In the genomic region with DNA sequence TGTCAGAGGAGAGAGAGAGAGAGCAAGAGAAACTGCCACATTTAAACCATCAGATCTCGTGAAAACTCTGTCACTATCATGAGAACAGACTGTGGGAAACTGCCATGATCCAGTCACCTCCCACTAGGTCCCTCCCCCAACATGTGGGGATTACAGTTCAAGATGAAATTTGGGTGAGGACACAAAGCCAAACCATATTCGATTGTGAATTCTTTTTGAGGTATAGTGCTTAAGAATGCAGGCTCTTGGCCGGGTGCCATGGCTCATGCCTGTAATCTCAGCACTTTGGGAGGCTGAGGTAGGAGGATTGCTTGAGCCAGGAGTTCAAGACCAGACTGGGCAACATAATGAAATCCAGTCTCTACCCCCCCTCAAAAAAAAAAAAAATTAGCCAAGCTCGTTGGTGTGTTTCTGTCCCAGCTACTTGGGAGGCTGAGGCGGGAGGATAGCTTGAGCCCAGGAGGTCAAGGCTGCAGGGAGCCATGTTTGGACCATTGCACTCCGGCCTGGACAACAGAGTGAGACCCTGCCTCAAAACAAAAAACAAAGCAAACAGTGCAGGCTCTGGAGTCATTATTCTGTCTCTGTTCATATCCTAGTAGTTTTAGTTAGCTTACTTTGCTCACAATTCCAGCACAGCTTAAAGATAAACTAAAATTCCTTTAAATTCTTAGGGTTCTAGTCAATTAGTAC, we compare ENCODE assay signal across 2 cellular contexts.
TF ChIP-seq lines count a peak whose summit lies in the region.

No MANE protein-coding gene starts in this region.

TF ChIP-seq in IMR-90, 13 proteins besides CTCF, POLR2A, EP300 and RAD21:
- no peak for TF ChIP-seq FOS (IDR thresholded peaks at IDR 0.05; ENCODE audit: low read depth, low read length)
TF ChIP-seq in IMR-90: peak in this region for 0.

TF ChIP-seq in K562, 482 proteins besides CTCF, POLR2A, EP300 and RAD21:
- 0 out of 2 replicates have a peak, but pooled peaks have one; percentile 10 for TF ChIP-seq ZNF121 (CRISPR knock-in tag; conservative IDR thresholded peaks at IDR 0.05)
- 0 out of 2 replicates have a peak, but pooled peaks have one; percentile 6 for TF ChIP-seq CXXC5 (CRISPR knock-in tag; IDR thresholded peaks at IDR 0.05)
- TF ChIP-seq NFIC (IDR thresholded peaks at IDR 0.05) = peak; percentile 80
- no peak for TF ChIP-seq TEAD1 (CRISPR knock-in tag; IDR thresholded peaks at IDR 0.05)
